12 cellular contexts compared by ENCODE assay signal in genomic region chr3:101988591-101988990, GRCh38.
DNase-seq lines count a peak whose midpoint lies in the region; ATAC-seq lines count a peak whose summit lies in the region.
"Had no signal": no experiment of that assay in that cellular context is flagged by ENCODE, and none has a peak within 500 bp of the region (broad histone marks: within the 10 kb centered on the region; RNA-seq: fewer than 3 reads in every experiment).

No MANE protein-coding gene starts in this region.

- no peaks in the 10 kb centered on the region for H3K9me3 Mint-ChIP-seq in activated naive CD8-positive, alpha-beta T cell treated with anti-CD3 and anti-CD28 coated beads for 36 hours

- 90 to 94% methylated on average over 4 of the region's 4 CpGs for WGBS in aorta, 2 donors

- DNase-seq in CD1c-positive myeloid dendritic cell (ENCODE audit: extremely low spot score) (peak; percentile 33), aorta (no peak), HK-2 (ENCODE audit: unreplicated experiment) (no peak), posterior cingulate gyrus (no peak), NCI-H2029 treated with DMSO at 0.1 percent for 48 hours (lab: John Stamatoyannopoulos, UW) (no peak)
- peak; percentile 21 for DNase-seq in activated naive CD8-positive, alpha-beta T cell treated with anti-CD3 and anti-CD28 coated beads for 36 hours
- DNase-seq: Calu3; NK-92 treated with Interleukin-12 subunit alpha and Interleukin-12 subunit beta, amount 100 ng/mL, for 24 hours had no signal

- ATAC-seq in GM19043 (IDR thresholded peaks at IDR 0.05; ENCODE audit: low read depth, unreplicated experiment) (peak; percentile 29), HG03439 (IDR thresholded peaks at IDR 0.05; ENCODE audit: unreplicated experiment) (peak; percentile 41), aorta (ENCODE audit: low FRiP score) (no peak)
- ATAC-seq: K562 had no signal

- no peaks in the 10 kb centered on the region for H3K4me1 ChIP-seq in aorta (ENCODE audit: control insufficient read depth in 1 of 2, insufficient read depth in 2 of 2, low read length in 2 of 2)
- H3K4me1 ChIP-seq: right atrium auricular region had no signal

- H3K27ac Mint-ChIP-seq in activated naive CD8-positive, alpha-beta T cell treated with anti-CD3 and anti-CD28 coated beads for 36 hours, result peak overlapping the region; percentile 55

- H3K36me3 ChIP-seq in aorta (ENCODE audit: control insufficient read depth in 1 of 2, insufficient read depth in 2 of 2, low read length in 1 of 2), result no peaks in the 10 kb centered on the region
- H3K36me3 ChIP-seq: right atrium auricular region had no signal

- H3K4me3 Mint-ChIP-seq in activated naive CD8-positive, alpha-beta T cell treated with anti-CD3 and anti-CD28 coated beads for 36 hours, result peak overlapping the region; percentile 4

- no peaks in the 10 kb centered on the region for H3K9me3 ChIP-seq in aorta (ENCODE audit: control insufficient read depth, low read length)
- H3K9me3 ChIP-seq: right atrium auricular region had no signal

- peaks cover 37% of the 10 kb centered on the region for H3K4me1 Mint-ChIP-seq in activated naive CD8-positive, alpha-beta T cell treated with anti-CD3 and anti-CD28 coated beads for 36 hours

- no peaks in the 10 kb centered on the region for H3K27me3 ChIP-seq in aorta (ENCODE audit: control insufficient read depth in 1 of 2, insufficient read depth in 2 of 2, low read length in 1 of 2)
- H3K27me3 ChIP-seq: right atrium auricular region had no signal

- no peaks in the 10 kb centered on the region for H3K27me3 Mint-ChIP-seq in activated naive CD8-positive, alpha-beta T cell treated with anti-CD3 and anti-CD28 coated beads for 36 hours

- H3K36me3 Mint-ChIP-seq in activated naive CD8-positive, alpha-beta T cell treated with anti-CD3 and anti-CD28 coated beads for 36 hours, result peaks cover 4% of the 10 kb centered on the region

- no peak overlapping the region for H3K27ac ChIP-seq in aorta (ENCODE audit: low read depth in 1 of 2, low read length in 2 of 2)
- H3K27ac ChIP-seq: right atrium auricular region had no signal

- intact Hi-C loops in aorta (cut with DNase I) (no loop called here), posterior cingulate gyrus (cut with DNase I) (no loop called here)

- H3K4me3 ChIP-seq in aorta (ENCODE audit: low read length in 2 of 2), result no peak overlapping the region
- H3K4me3 ChIP-seq: K562, right atrium auricular region had no signal

Comparison
In these comparisons a context has a peak if more than half of its experiments do, and no peak if none do; other contexts are left out.
1. DNase-seq: peak in CD1c-positive myeloid dendritic cell (single experiment) and activated naive CD8-positive, alpha-beta T cell treated with anti-CD3 and anti-CD28 coated beads for 36 hours (single experiment); none in aorta (0 of 2), HK-2 (single experiment), posterior cingulate gyrus (0 of 10) and NCI-H2029 treated with DMSO at 0.1 percent for 48 hours (single experiment).